Comparison of ENCODE assay signal across 11 cellular contexts in genomic region chr13:21033866-21034601, GRCh38. TPM values are rescaled to one million over a fixed set of nuclear protein-coding genes. Genes with fewer than 3 reads are reported as not detected.
DNase-seq lines count a peak whose midpoint lies in the region; ATAC-seq, FAIRE-seq and TF ChIP-seq lines count a peak whose summit lies in the region.
"Had no signal": no experiment of that assay in that cellular context is flagged by ENCODE, and none has a peak within 500 bp of the region (broad histone marks: within the 10 kb centered on the region; RNA-seq: fewer than 3 reads in every experiment).

No MANE protein-coding gene starts in this region.

- H3K36me3 ChIP-seq in endothelial cell of umbilical vein (ENCODE audit: control insufficient read depth in 2 of 2, extremely low read depth in 1 of 2, insufficient read depth in 2 of 2, low read length in 2 of 2) (peaks cover 2 to 5% of the 10 kb centered on the region in 2 experiments), mucosa of descending colon (ENCODE audit: low read depth) (no peaks in the 10 kb centered on the region), HAP-1 (replicated peaks) (peaks cover 3% of the 10 kb centered on the region; the same call in 1 of the 2 replicates)

- peaks cover 100% of the 10 kb centered on the region for H3K79me2 ChIP-seq in endothelial cell of umbilical vein (ENCODE audit: control insufficient read depth, insufficient read depth, low read length)

- BruUV-seq in endothelial cell of umbilical vein (replicated peaks; lab: Mats Ljungman, UMichigan) = no TSS peak

- peak overlapping the region; percentile 12 for H3K27ac ChIP-seq in endothelial cell of umbilical vein (ENCODE audit: insufficient read depth, low read depth, low read length)

- POLR2A ChIA-PET in endothelial cell of umbilical vein (lab: Charles Lee) = interaction anchor here (0.6 to 1.0 kb wide), 2 partner anchors 17 to 41 kb away, joined by 4 to 5 read pairs; no protein-coding TSS in a partner anchor

- in situ Hi-C loops in HAP-1 (cut with MboI; ENCODE audit: low sequenced_read_pairs) = no loop called here

- no peak for FAIRE-seq in endothelial cell of umbilical vein (lab: Jason Lieb, UNC)
- FAIRE-seq: A204.1 had no signal

- TF ChIP-seq CTCF in endothelial cell of umbilical vein (IDR thresholded peaks at IDR 0.05; ENCODE audit: extremely low read depth in 1 of 2, insufficient read depth in 1 of 2, low read depth in 1 of 2, low read length in 2 of 2) (no peak), mucosa of descending colon (IDR thresholded peaks at IDR 0.05) (no peak)

- H3K4me2 ChIP-seq in endothelial cell of umbilical vein (ENCODE audit: insufficient read depth, low read length) = peak overlapping the region; percentile 58

- H3K9me3 ChIP-seq in endothelial cell of umbilical vein (replicated peaks; ENCODE audit: control insufficient read depth, insufficient read depth, low read length) = no peaks in the 10 kb centered on the region
- no peaks in the 10 kb centered on the region for H3K9me3 ChIP-seq in mucosa of descending colon
- no peaks in the 10 kb centered on the region for H3K9me3 ChIP-seq in HAP-1

- H3K9ac ChIP-seq in endothelial cell of umbilical vein (replicated peaks; ENCODE audit: extremely low read depth, insufficient read depth, low read length) = peak overlapping the region; percentile 28

- intact Hi-C loops in endothelial cell of umbilical vein (cut with micrococcal nuclease) = no loop called here
- intact Hi-C loops in mucosa of descending colon (cut with DNase I, micrococcal nuclease) = no loop called here

- peak; percentile 49 for DNase-seq in activated CD8-positive, alpha-beta memory T cell treated with anti-CD3 and anti-CD28 coated beads for 24 hours
- DNase-seq in activated CD8-positive, alpha-beta memory T cell treated with anti-CD3 and anti-CD28 coated beads, Interleukin-2, amount 50 U/mL, for 48 hours = no peak
- DNase-seq in endothelial cell of umbilical vein (ENCODE audit: low read depth, low spot score) = no peak
- no peak for DNase-seq in mucosa of descending colon
- no peak for DNase-seq in germinal center (ENCODE audit: low spot score)
- no peak for DNase-seq in HAP-1 (ENCODE audit: low spot score in 2 of 2)
- DNase-seq: NCI-H1092, T-helper 1 cell had no signal

- dilution Hi-C loops in endothelial cell of umbilical vein (cut with MboI; ENCODE audit: extremely low pct_ligation_motif_present, low sequenced_read_pairs) = no loop called here

- H3K27me3 ChIP-seq in endothelial cell of umbilical vein (ENCODE audit: control insufficient read depth in 2 of 2, insufficient read depth in 2 of 2, low read length in 2 of 2) (no peaks in the 10 kb centered on the region), HAP-1 (ENCODE audit: low read depth) (no peaks in the 10 kb centered on the region)

- no peaks in the 10 kb centered on the region for H3K9me1 ChIP-seq in endothelial cell of umbilical vein (replicated peaks; ENCODE audit: control insufficient read depth, extremely low read depth, insufficient read depth, low read length)

- CTCF ChIA-PET in endothelial cell of umbilical vein (lab: Charles Lee) = interaction anchor here (0.6 to 3.0 kb wide), 20 partner anchors 11 to 262 kb away, joined by 3 to 22 read pairs (median 6); partner anchors contain the start of genes LATS2, MRPL57 and SKA3

- peaks cover 9% of the 10 kb centered on the region for H4K20me1 ChIP-seq in endothelial cell of umbilical vein (replicated peaks; ENCODE audit: control insufficient read depth, extremely low read depth, insufficient read depth, low read length)

- H3K4me3 ChIP-seq in endothelial cell of umbilical vein (replicated peaks in 1 of 3; ENCODE audit: insufficient read depth in 1 of 3, low read depth in 1 of 3, low read length in 3 of 3) (no peak overlapping the region), mucosa of descending colon (no peak overlapping the region), HAP-1 (no peak overlapping the region)

- peaks cover 61% of the 10 kb centered on the region for H3K4me1 ChIP-seq in endothelial cell of umbilical vein (ENCODE audit: control insufficient read depth, extremely low read depth, insufficient read depth, low read length)
- H3K4me1 ChIP-seq in mucosa of descending colon (ENCODE audit: low read depth) = peaks cover 8% of the 10 kb centered on the region
- H3K4me1 ChIP-seq in HAP-1 = peaks cover 3% of the 10 kb centered on the region

- TF ChIP-seq POLR2A in endothelial cell of umbilical vein (IDR thresholded peaks at IDR 0.05; ENCODE audit: low read depth, low read length) = no peak

- ATAC-seq in mucosa of descending colon (peak; percentile 36), HG03095 (IDR thresholded peaks at IDR 0.05; ENCODE audit: unreplicated experiment) (no peak), GM18502 (IDR thresholded peaks at IDR 0.05; ENCODE audit: poor library complexity, unreplicated experiment) (no peak)

- H2AFZ ChIP-seq in endothelial cell of umbilical vein (ENCODE audit: low read depth, low read length) = no peak overlapping the region

TF ChIP-seq in endothelial cell of umbilical vein, 7 proteins besides CTCF, POLR2A, EP300 and RAD21:
- no peak for TF ChIP-seq POLR2AphosphoS5 (IDR thresholded peaks at IDR 0.05; ENCODE audit: insufficient read depth, low read depth, low read length)
- no peak for TF ChIP-seq EZH2 (IDR thresholded peaks at IDR 0.05; ENCODE audit: borderline replicate concordance, low read depth, low read length, severe bottlenecking)
- no peak for TF ChIP-seq GATA2 (IDR thresholded peaks at IDR 0.05; ENCODE audit: insufficient read depth, insufficient read length, low read depth, low read length)
- TF ChIP-seq MAX (IDR thresholded peaks at IDR 0.05; ENCODE audit: insufficient read depth, insufficient read length) = no peak
- no peak for TF ChIP-seq MYC (IDR thresholded peaks at IDR 0.05; ENCODE audit: low read depth, low read length)
- TF ChIP-seq FOS (IDR thresholded peaks at IDR 0.05; ENCODE audit: borderline replicate concordance, insufficient read depth, low read length) = no peak
- TF ChIP-seq JUN (IDR thresholded peaks at IDR 0.05; ENCODE audit: borderline replicate concordance, insufficient read depth, insufficient read length, low read depth) = no peak

RNA-seq across cellular contexts. Expression of gene LATS2, which starts 27.4 kb away (rescaled TPM):
- 65.7 and 67.6 TPM in 2 replicates for total RNA-seq in endothelial cell of umbilical vein
- 25.4 and 33.5 TPM in 2 replicates for polyA plus RNA-seq in endothelial cell of umbilical vein
- 27.0 and 33.0 TPM in 2 replicates for polyA plus RNA-seq in endothelial cell of umbilical vein (2011; cell fraction: cytosol; rRNA removed)
- polyA plus RNA-seq in endothelial cell of umbilical vein (2011; cell fraction: nucleus; rRNA removed) = 42.0 and 42.2 TPM in 2 replicates
- 48.9 and 49.6 TPM in 2 replicates for polyA plus RNA-seq in endothelial cell of umbilical vein (2012)
- polyA minus RNA-seq in endothelial cell of umbilical vein = 44.9 and 45.7 TPM in 2 replicates
- 17.7 TPM for polyA minus RNA-seq in endothelial cell of umbilical vein (2011; cell fraction: cytosol; rRNA and poly(A)+ RNA removed)
- polyA minus RNA-seq in endothelial cell of umbilical vein (2011; cell fraction: nucleus; rRNA and poly(A)+ RNA removed) = 33.7 and 49.2 TPM in 2 replicates
- 10 to 100 TPM in 2 of 3 donors, 1 to 10 TPM in 1; 9.1 to 25.9 (median 10.3) TPM for total RNA-seq in mucosa of descending colon
